In the genomic region with DNA sequence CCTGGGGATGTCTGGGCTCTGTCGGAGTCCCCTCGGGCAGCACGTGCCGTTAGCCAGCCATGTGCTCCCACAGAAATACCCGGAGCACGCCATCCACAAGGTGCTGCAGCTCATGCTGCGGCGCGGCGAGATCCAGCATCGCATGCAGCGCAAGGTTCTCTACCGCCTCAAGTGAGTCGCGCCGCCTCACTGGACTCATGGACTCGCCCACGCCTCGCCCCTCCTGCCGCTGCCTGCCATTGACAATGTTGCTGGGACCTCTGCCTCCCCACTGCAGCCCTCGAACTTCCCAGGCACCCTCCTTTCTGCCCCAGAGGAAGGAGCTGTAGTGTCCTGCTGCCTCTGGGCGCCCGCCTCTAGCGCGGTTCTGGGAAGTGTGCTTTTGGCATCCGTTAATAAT, we compare ENCODE assay signal across 22 cellular contexts.
"Had no signal": no experiment of that assay in that cellular context is flagged by ENCODE, and none has a peak within 500 bp of the region (broad histone marks: within the 10 kb centered on the region; RNA-seq: fewer than 3 reads in every experiment).

No MANE protein-coding gene starts in this region.

- H3K9me3 Mint-ChIP-seq: activated CD4-positive, alpha-beta memory T cell treated with anti-CD3 and anti-CD28 coated beads, Interleukin-2, amount 10 ng/mL, durations not matched to agents 7 days and 5 days; activated CD4-positive, alpha-beta T cell treated with anti-CD3 and anti-CD28 coated beads, Interleukin-2, amount 10 ng/mL, durations not matched to agents 7 days and 5 days; activated naive CD4-positive, alpha-beta T cell treated with anti-CD3 and anti-CD28 coated beads, Interleukin-2, amount 50 U/mL, for 72 hours; activated naive CD8-positive, alpha-beta T cell treated with anti-CD3 and anti-CD28 coated beads, Interleukin-2, amount 50 U/mL, for 24 hours; activated T-cell treated with anti-CD3 and anti-CD28 coated beads, Interleukin-2, amount 50 U/mL, for 72 hours; IgD-negative memory B cell had no signal

- H3K27me3 Mint-ChIP-seq: activated CD4-positive, alpha-beta memory T cell treated with anti-CD3 and anti-CD28 coated beads, Interleukin-2, amount 10 ng/mL, durations not matched to agents 7 days and 5 days; activated CD4-positive, alpha-beta T cell treated with anti-CD3 and anti-CD28 coated beads, Interleukin-2, amount 10 ng/mL, durations not matched to agents 7 days and 5 days; activated naive CD8-positive, alpha-beta T cell treated with anti-CD3 and anti-CD28 coated beads, Interleukin-2, amount 50 U/mL, for 24 hours; IgD-negative memory B cell had no signal

- H3K27ac ChIP-seq: ascending aorta, body of pancreas, KMS-11, VCaP had no signal

- H3K27ac Mint-ChIP-seq: activated CD4-positive, alpha-beta memory T cell treated with anti-CD3 and anti-CD28 coated beads, Interleukin-2, amount 10 ng/mL, durations not matched to agents 7 days and 5 days; activated CD4-positive, alpha-beta T cell treated with anti-CD3 and anti-CD28 coated beads, Interleukin-2, amount 10 ng/mL, durations not matched to agents 7 days and 5 days; activated naive CD8-positive, alpha-beta T cell treated with anti-CD3 and anti-CD28 coated beads, Interleukin-2, amount 50 U/mL, for 24 hours; activated T-cell treated with anti-CD3 and anti-CD28 coated beads, Interleukin-2, amount 50 U/mL, for 72 hours; IgD-negative memory B cell had no signal

- H3K36me3 Mint-ChIP-seq: IgD-negative memory B cell had no signal

- DNase-seq: activated CD4-positive, alpha-beta memory T cell treated with anti-CD3 and anti-CD28 coated beads, Interleukin-2, amount 10 ng/mL, durations not matched to agents 7 days and 5 days; activated CD4-positive, alpha-beta T cell treated with anti-CD3 and anti-CD28 coated beads, Interleukin-2, amount 10 ng/mL, durations not matched to agents 7 days and 5 days; activated CD4-positive, CD25-positive, alpha-beta regulatory T cell; activated naive CD8-positive, alpha-beta T cell treated with anti-CD3 and anti-CD28 coated beads, Interleukin-2, amount 50 U/mL, for 24 hours; activated T-cell treated with anti-CD3 and anti-CD28 coated beads, Interleukin-2, amount 50 U/mL, for 72 hours; amniotic stem cell; body of pancreas; NCI-H1092; NCI-H1417; NCI-H1930; NCI-H2171; NCI-H226; NCI-H526 treated with DMSO at 0.1 percent for 48 hours; NCI-H82; RPMI8226; SHP77 treated with DMSO at 0.1 percent for 48 hours had no signal

- H3K4me1 Mint-ChIP-seq: activated CD4-positive, alpha-beta T cell treated with anti-CD3 and anti-CD28 coated beads, Interleukin-2, amount 10 ng/mL, durations not matched to agents 7 days and 5 days; activated naive CD8-positive, alpha-beta T cell treated with anti-CD3 and anti-CD28 coated beads, Interleukin-2, amount 50 U/mL, for 24 hours had no signal

- ATAC-seq: activated naive CD4-positive, alpha-beta T cell treated with anti-CD3 and anti-CD28 coated beads, Interleukin-2, amount 50 U/mL, for 72 hours; activated naive CD8-positive, alpha-beta T cell treated with anti-CD3 and anti-CD28 coated beads, Interleukin-2, amount 50 U/mL, for 24 hours; activated T-cell treated with anti-CD3 and anti-CD28 coated beads, Interleukin-2, amount 50 U/mL, for 72 hours; body of pancreas; Panc1 had no signal

- H3K4me3 Mint-ChIP-seq: activated CD4-positive, alpha-beta memory T cell treated with anti-CD3 and anti-CD28 coated beads, Interleukin-2, amount 10 ng/mL, durations not matched to agents 7 days and 5 days; activated CD4-positive, alpha-beta T cell treated with anti-CD3 and anti-CD28 coated beads, Interleukin-2, amount 10 ng/mL, durations not matched to agents 7 days and 5 days; activated naive CD8-positive, alpha-beta T cell treated with anti-CD3 and anti-CD28 coated beads, Interleukin-2, amount 50 U/mL, for 24 hours; activated T-cell treated with anti-CD3 and anti-CD28 coated beads, Interleukin-2, amount 50 U/mL, for 72 hours; IgD-negative memory B cell had no signal
